ENCODE assay signal across 6 cellular contexts in the genomic region with DNA sequence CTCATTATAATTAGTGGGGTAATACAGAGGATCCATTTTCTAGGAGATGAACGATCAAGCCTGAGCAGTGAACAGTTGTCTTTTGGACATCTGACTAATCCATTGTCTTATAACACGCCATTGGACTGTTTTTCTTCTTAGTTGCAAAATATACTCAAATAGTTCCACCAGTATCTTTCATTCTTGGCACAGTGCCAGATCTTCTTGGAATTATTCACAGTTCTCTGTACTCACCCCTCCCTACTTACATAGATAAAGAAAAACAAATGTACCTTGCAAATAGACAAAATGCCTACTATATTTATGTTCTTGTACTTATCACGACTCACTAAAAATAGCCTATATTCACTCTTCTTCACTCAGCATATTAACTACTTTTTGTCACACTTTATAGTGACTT. TPM values are rescaled to one million over a fixed set of nuclear protein-coding genes. Genes with fewer than 3 reads are reported as not detected.
DNase-seq lines count a peak whose midpoint lies in the region; ATAC-seq and TF ChIP-seq lines count a peak whose summit lies in the region.

No MANE protein-coding gene starts in this region.

- peaks cover 61% of the 10 kb centered on the region for H3K4me1 ChIP-seq in body of pancreas

- WGBS in body of pancreas, 2 donors = 7 to 17% methylated on average over 3 of the region's 3 CpGs

- no peak for DNase-seq in activated CD4-positive, alpha-beta T cell treated with anti-CD3 and anti-CD28 coated beads for 36 hours
- DNase-seq in activated CD4-positive, alpha-beta T cell treated with anti-CD3 and anti-CD28 coated beads for 48 hours = no peak
- DNase-seq in body of pancreas (peak in 1 of 4 donors; percentile 9), pulmonary artery endothelial cell (ENCODE audit: low read depth, low spot score) (peak; percentile 69), UCSD-AML1 (lab: John Stamatoyannopoulos, UW; ENCODE audit: unreplicated experiment) (no peak)

- peak overlapping the region in 3 of 4 donors; percentile 65 to 95 (median 91) for H3K27ac ChIP-seq in body of pancreas

- no peak for TF ChIP-seq POLR2A in body of pancreas (IDR thresholded peaks at IDR 0.05)

- H3K36me3 Mint-ChIP-seq in activated CD4-positive, alpha-beta T cell treated with anti-CD3 and anti-CD28 coated beads for 36 hours (ENCODE audit: low read depth) = peaks cover under 1% of the 10 kb centered on the region

- no peak for ATAC-seq in activated CD4-positive, alpha-beta T cell treated with anti-CD3 and anti-CD28 coated beads for 36 hours
- ATAC-seq in body of pancreas (no peak), HG02798 (IDR thresholded peaks at IDR 0.05; ENCODE audit: poor library complexity, unreplicated experiment) (no peak)

- TF ChIP-seq CTCF in body of pancreas (IDR thresholded peaks at IDR 0.05) = no peak

- no peaks in the 10 kb centered on the region for H3K9me3 ChIP-seq in body of pancreas

- no peaks in the 10 kb centered on the region for H3K27me3 Mint-ChIP-seq in activated CD4-positive, alpha-beta T cell treated with anti-CD3 and anti-CD28 coated beads for 36 hours

- H3K4me3 ChIP-seq in body of pancreas = no peak overlapping the region

- H3K36me3 ChIP-seq in body of pancreas (replicated peaks in 1 of 2; ENCODE audit: insufficient read depth in 1 of 2, low read depth in 2 of 2) = no peaks in the 10 kb centered on the region

- H3K27me3 ChIP-seq in body of pancreas = no peaks in the 10 kb centered on the region

- CTCF ChIA-PET in activated CD4-positive, alpha-beta T cell treated with anti-CD3 and anti-CD28 coated beads for 36 hours (lab: Charles Lee) = interaction anchor here (0.9 to 5.3 kb wide), 12 partner anchors 9 to 116 kb away, joined by 3 to 35 read pairs (median 4); partner anchors contain the start of genes ADCY4, LTB4R2 and SDR39U1

- no peak overlapping the region for H3K4me3 Mint-ChIP-seq in activated CD4-positive, alpha-beta T cell treated with anti-CD3 and anti-CD28 coated beads for 36 hours

- intact Hi-C loops in activated CD4-positive, alpha-beta T cell treated with anti-CD3 and anti-CD28 coated beads for 36 hours (cut with DNase I, micrococcal nuclease) = no loop called here
- intact Hi-C loops in body of pancreas (cut with DNase I) = no loop called here

- H3K4me1 Mint-ChIP-seq in activated CD4-positive, alpha-beta T cell treated with anti-CD3 and anti-CD28 coated beads for 36 hours = peaks cover 25% of the 10 kb centered on the region

- no peaks in the 10 kb centered on the region for H3K9me3 Mint-ChIP-seq in activated CD4-positive, alpha-beta T cell treated with anti-CD3 and anti-CD28 coated beads for 36 hours (ENCODE audit: low read depth)

- peak overlapping the region; percentile 70 for H3K27ac Mint-ChIP-seq in activated CD4-positive, alpha-beta T cell treated with anti-CD3 and anti-CD28 coated beads for 36 hours

- POLR2A ChIA-PET in activated CD4-positive, alpha-beta T cell treated with anti-CD3 and anti-CD28 coated beads for 36 hours (lab: Charles Lee) = no interaction called here

RNA-seq across cellular contexts. Expression of gene CBLN3, which starts 3.8 kb away (rescaled TPM):
- total RNA-seq in activated CD4-positive, alpha-beta T cell treated with anti-CD3 and anti-CD28 coated beads for 36 hours = 10 to 100 TPM; 11.6 to 12.2 TPM
- total RNA-seq in body of pancreas (1 to 10 TPM in 1 of 2 donors, under 1 TPM in 1; 0.33 to 4.9 TPM), pulmonary artery endothelial cell (0.86 and 1.8 TPM in 2 replicates)

RNA-seq across cellular contexts. Expression of gene KHNYN, which starts 4.0 kb away (rescaled TPM):
- total RNA-seq in activated CD4-positive, alpha-beta T cell treated with anti-CD3 and anti-CD28 coated beads for 36 hours = 10 to 100 TPM; 50.6 to 58.1 TPM
- total RNA-seq in body of pancreas = 10 to 100 TPM; 43.8 TPM
- total RNA-seq in pulmonary artery endothelial cell = 53.9 and 72.1 TPM in 2 replicates

RNA-seq across cellular contexts. Expression of gene SDR39U1, which starts 16.9 kb away (rescaled TPM):
- 10 to 100 TPM; 40.9 to 47.8 TPM for total RNA-seq in activated CD4-positive, alpha-beta T cell treated with anti-CD3 and anti-CD28 coated beads for 36 hours
- total RNA-seq in body of pancreas (10 to 100 TPM; 34.8 to 63.6 TPM), pulmonary artery endothelial cell (10.4 TPM in 2 replicates)

RNA-seq across cellular contexts. Expression of gene NYNRIN, which starts 26.9 kb away (rescaled TPM):
- total RNA-seq in activated CD4-positive, alpha-beta T cell treated with anti-CD3 and anti-CD28 coated beads for 36 hours = under 1 TPM; 0.07 to 0.16 TPM
- total RNA-seq in body of pancreas = 1 to 10 TPM; 7.3 to 7.5 TPM
- 9.8 and 10.5 TPM in 2 replicates for total RNA-seq in pulmonary artery endothelial cell

RNA-seq across cellular contexts. Expression of gene NFATC4, which starts 57.7 kb away (rescaled TPM):
- total RNA-seq in activated CD4-positive, alpha-beta T cell treated with anti-CD3 and anti-CD28 coated beads for 36 hours = under 1 TPM; 0.11 to 0.30 TPM
- total RNA-seq in body of pancreas = 10 to 100 TPM; 11.9 to 19.8 TPM
- total RNA-seq in pulmonary artery endothelial cell = 16.1 and 19.1 TPM in 2 replicates
